In the genomic region with DNA sequence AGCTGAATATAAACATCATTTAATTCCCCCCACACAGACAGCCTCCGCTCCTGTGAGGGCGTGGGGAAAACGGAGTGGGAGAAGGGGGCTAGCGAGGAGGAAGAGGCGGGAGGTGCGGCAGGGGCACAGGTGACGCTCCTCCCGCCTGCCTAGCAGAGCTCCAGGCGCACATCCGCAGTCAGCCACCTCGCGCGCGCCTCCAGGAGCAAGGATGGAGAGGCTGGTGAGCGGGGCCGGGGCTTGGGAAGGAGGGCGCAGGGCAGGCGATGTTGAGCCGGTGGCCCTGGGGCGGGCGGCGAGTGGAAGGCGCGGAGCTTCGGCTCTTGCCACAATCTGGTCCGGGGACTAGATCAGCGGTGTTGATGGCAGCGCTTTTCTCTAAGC, we compare ENCODE assay signal across 8 cellular contexts. TPM values are rescaled to one million over a fixed set of nuclear protein-coding genes. Genes with fewer than 3 reads are reported as not detected.
A peak's percentile ranks its signal among the peaks of the same experiment; 100 is the strongest.
DNase-seq lines count a peak whose midpoint lies in the region; ATAC-seq and TF ChIP-seq lines count a peak whose summit lies in the region.

A gene with protein sequence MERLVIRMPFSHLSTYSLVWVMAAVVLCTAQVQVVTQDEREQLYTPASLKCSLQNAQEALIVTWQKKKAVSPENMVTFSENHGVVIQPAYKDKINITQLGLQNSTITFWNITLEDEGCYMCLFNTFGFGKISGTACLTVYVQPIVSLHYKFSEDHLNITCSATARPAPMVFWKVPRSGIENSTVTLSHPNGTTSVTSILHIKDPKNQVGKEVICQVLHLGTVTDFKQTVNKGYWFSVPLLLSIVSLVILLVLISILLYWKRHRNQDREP (plus strand): TSS at position 155 of the 384 bp plus-strand sequence. CDS start 57 bp downstream, at position 212.

- peak within 1 kb of the TSS; percentile 35; the same call in 1 of the 2 replicates for H3K9ac ChIP-seq in SK-N-SH

- no peak for TF ChIP-seq RAD21 in SK-N-SH (IDR thresholded peaks at IDR 0.05; ENCODE audit: low read length)

- H3K9me2 ChIP-seq in SK-N-SH, result no peaks in the 10 kb centered on the region

- H3K36me3 ChIP-seq in SK-N-SH (replicated peaks in 1 of 2; ENCODE audit: control insufficient read depth in 1 of 2, insufficient read depth in 2 of 2, low read length in 1 of 2), result no peaks in the 10 kb centered on the region
- H3K36me3 ChIP-seq in psoas muscle (ENCODE audit: insufficient read depth in 1 of 2, low read depth in 1 of 2), result no peaks in the 10 kb centered on the region
- H3K36me3 ChIP-seq in aorta (ENCODE audit: control insufficient read depth in 1 of 2, insufficient read depth in 2 of 2, low read length in 1 of 2), result no peaks in the 10 kb centered on the region

- H3K27me3 ChIP-seq in SK-N-SH (ENCODE audit: insufficient read depth), result no peaks in the 10 kb centered on the region; the same call in 1 of the 2 replicates
- peaks cover 0 to 3% (median 0%) of the 10 kb centered on the region in 3 donors for H3K27me3 ChIP-seq in psoas muscle (ENCODE audit: insufficient read depth in 3 of 3, low read length in 2 of 3)
- no peaks in the 10 kb centered on the region for H3K27me3 ChIP-seq in aorta (ENCODE audit: control insufficient read depth in 1 of 2, insufficient read depth in 2 of 2, low read length in 1 of 2)

- intact Hi-C loops in left ventricle myocardium superior (cut with micrococcal nuclease), result no loop called here
- intact Hi-C loops in psoas muscle (cut with DNase I), result no loop called here
- intact Hi-C loops in aorta (cut with DNase I), result loop anchor here (5.0 kb wide), 3 partner anchors 59 to 184 kb away; no protein-coding TSS in a partner anchor

- CTCF ChIA-PET in SK-N-SH (lab: Yijun Ruan, JAX), result interaction anchor here (0.6 to 3.5 kb wide), 17 partner anchors 10 to 229 kb away, joined by 3 to 32 read pairs (median 4); a partner anchor contains a TSS

- H4K20me1 ChIP-seq in SK-N-SH (ENCODE audit: insufficient read depth), result no peaks in the 10 kb centered on the region

- ATAC-seq in HG03103 (IDR thresholded peaks at IDR 0.05; ENCODE audit: low read depth, unreplicated experiment) (peak; percentile 68), left ventricle myocardium superior (peak; percentile 83), psoas muscle (peak in 2 of 4 donors; percentile 38 to 41), aorta (ENCODE audit: low FRiP score) (peak; percentile 86), GM18519 (IDR thresholded peaks at IDR 0.05; ENCODE audit: low FRiP score, unreplicated experiment) (no peak)

- peak within 1 kb of the TSS; percentile 87 for H2AFZ ChIP-seq in SK-N-SH (ENCODE audit: low read depth)

- POLR2A ChIA-PET in SK-N-SH (lab: Yijun Ruan, JAX), result interaction anchor here (0.6 to 2.5 kb wide), 15 partner anchors 10 to 658 kb away, joined by 3 to 20 read pairs (median 5); a partner anchor contains a TSS

- H3K4me1 ChIP-seq in SK-N-SH (ENCODE audit: control insufficient read depth in 1 of 2, insufficient read depth in 2 of 2, low read depth in 1 of 2, low read length in 1 of 2) (peaks cover 0 to 2% of the 10 kb centered on the region in 2 experiments; a peak in 2 of 4 replicates), psoas muscle (no peaks in the 10 kb centered on the region), aorta (ENCODE audit: control insufficient read depth in 1 of 2, insufficient read depth in 2 of 2, low read length in 2 of 2) (peaks cover 0 to 1% of the 10 kb centered on the region in 2 donors)

- TF ChIP-seq EP300 in SK-N-SH (IDR thresholded peaks at IDR 0.05; ENCODE audit: borderline replicate concordance in 1 of 2, low read depth in 1 of 2, low read length in 1 of 2), result no peak

- in situ Hi-C loops in GM13976 (cut with MboI; ENCODE audit: low sequenced_read_pairs, unreplicated experiment), result loop anchor here (25.0 kb wide), 1 partner anchor 179 kb away; no protein-coding TSS in a partner anchor

- peak within 1 kb of the TSS; percentile 57 to 74 for H3K4me3 ChIP-seq in SK-N-SH (ENCODE audit: low read depth in 2 of 2, low read length in 1 of 2)
- peak within 1 kb of the TSS; percentile 64 for H3K4me3 ChIP-seq in psoas muscle
- peak within 1 kb of the TSS; percentile 90 to 94 for H3K4me3 ChIP-seq in aorta (ENCODE audit: low read length in 2 of 2)

- no peak for TF ChIP-seq CTCF in GM13976 (IDR thresholded peaks at IDR 0.05; ENCODE audit: borderline replicate concordance, control extremely low read depth, extremely low read depth, insufficient read depth, missing control alignments)
- TF ChIP-seq CTCF in SK-N-SH (IDR thresholded peaks at IDR 0.05), result 0 out of 2 replicates have a peak, but pooled peaks have one; percentile 8
- no peak for TF ChIP-seq CTCF in psoas muscle (IDR thresholded peaks at IDR 0.05)

- DNase-seq in GM13976 (ENCODE audit: low spot score) (peak; percentile 56), SK-N-SH (peak; percentile 79), left ventricle myocardium superior (peak; percentile 58), psoas muscle (peak; percentile 37 to 60), aorta (peak; percentile 74 to 89)

- peak within 1 kb of the TSS; percentile 27 to 92; a peak in 3 of 4 replicates for H3K27ac ChIP-seq in SK-N-SH (ENCODE audit: low read depth in 2 of 2, low read length in 1 of 2)
- no peak within 1 kb of the TSS for H3K27ac ChIP-seq in adipose tissue (ENCODE audit: low read depth, low read length)
- peak within 1 kb of the TSS; percentile 39 for H3K27ac ChIP-seq in psoas muscle
- H3K27ac ChIP-seq in aorta (ENCODE audit: low read depth in 1 of 2, low read length in 2 of 2), result peak within 1 kb of the TSS; percentile 18 to 95

- WGBS in SK-N-SH (ENCODE audit: low lambda C conversion rate), result 2% methylated on average over 11 of the region's 28 CpGs
- 1 to 2% (median 2%) methylated on average over 28 of the region's 28 CpGs for WGBS in adipose tissue, 3 donors
- 0 to 5% (median 0%) methylated on average over 23 to 28 of the region's 28 CpGs for WGBS in psoas muscle, 3 donors
- WGBS in aorta, 2 donors, result 0 to 1% methylated on average over 27 to 28 of the region's 28 CpGs

- no peaks in the 10 kb centered on the region for H3K9me3 ChIP-seq in SK-N-SH
- no peaks in the 10 kb centered on the region for H3K9me3 ChIP-seq in psoas muscle
- H3K9me3 ChIP-seq in aorta (ENCODE audit: control insufficient read depth, low read length), result no peaks in the 10 kb centered on the region

- no peaks in the 10 kb centered on the region for H3F3A ChIP-seq in SK-N-SH (replicated peaks; ENCODE audit: insufficient read depth)

- H3K4me2 ChIP-seq in SK-N-SH, result peak within 1 kb of the TSS; percentile 91

- no peaks in the 10 kb centered on the region for H3K79me2 ChIP-seq in SK-N-SH (ENCODE audit: insufficient read depth)

TF ChIP-seq in SK-N-SH, 30 proteins besides CTCF, POLR2A, EP300 and RAD21 (continues in another document):
- TF ChIP-seq, protein P1, sequence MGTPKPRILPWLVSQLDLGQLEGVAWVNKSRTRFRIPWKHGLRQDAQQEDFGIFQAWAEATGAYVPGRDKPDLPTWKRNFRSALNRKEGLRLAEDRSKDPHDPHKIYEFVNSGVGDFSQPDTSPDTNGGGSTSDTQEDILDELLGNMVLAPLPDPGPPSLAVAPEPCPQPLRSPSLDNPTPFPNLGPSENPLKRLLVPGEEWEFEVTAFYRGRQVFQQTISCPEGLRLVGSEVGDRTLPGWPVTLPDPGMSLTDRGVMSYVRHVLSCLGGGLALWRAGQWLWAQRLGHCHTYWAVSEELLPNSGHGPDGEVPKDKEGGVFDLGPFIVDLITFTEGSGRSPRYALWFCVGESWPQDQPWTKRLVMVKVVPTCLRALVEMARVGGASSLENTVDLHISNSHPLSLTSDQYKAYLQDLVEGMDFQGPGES (IDR thresholded peaks at IDR 0.05; ENCODE audit: low read depth, low read length), result no peak
- TF ChIP-seq FOSL2 (IDR thresholded peaks at IDR 0.05; ENCODE audit: borderline replicate concordance, low read depth) (no peak), ELF1 (IDR thresholded peaks at IDR 0.05) (no peak), FOXM1 (IDR thresholded peaks at IDR 0.05; ENCODE audit: low read depth) (no peak), TAF1 (IDR thresholded peaks at IDR 0.05; ENCODE audit: borderline replicate concordance, low read depth, low read length) (0 out of 2 replicates have a peak, but pooled peaks have one; percentile 35), FOXJ3 (CRISPR knock-in tag; IDR thresholded peaks at IDR 0.05) (no peak), MXI1 (IDR thresholded peaks at IDR 0.05; ENCODE audit: low read depth, low read length) (peak; percentile 40; the same call in 1 of the 2 replicates), JUND (IDR thresholded peaks at IDR 0.05) (no peak), CHD2 (IDR thresholded peaks at IDR 0.05; ENCODE audit: low read length, partially characterized antibody) (no peak)
- TF ChIP-seq, protein P2, sequence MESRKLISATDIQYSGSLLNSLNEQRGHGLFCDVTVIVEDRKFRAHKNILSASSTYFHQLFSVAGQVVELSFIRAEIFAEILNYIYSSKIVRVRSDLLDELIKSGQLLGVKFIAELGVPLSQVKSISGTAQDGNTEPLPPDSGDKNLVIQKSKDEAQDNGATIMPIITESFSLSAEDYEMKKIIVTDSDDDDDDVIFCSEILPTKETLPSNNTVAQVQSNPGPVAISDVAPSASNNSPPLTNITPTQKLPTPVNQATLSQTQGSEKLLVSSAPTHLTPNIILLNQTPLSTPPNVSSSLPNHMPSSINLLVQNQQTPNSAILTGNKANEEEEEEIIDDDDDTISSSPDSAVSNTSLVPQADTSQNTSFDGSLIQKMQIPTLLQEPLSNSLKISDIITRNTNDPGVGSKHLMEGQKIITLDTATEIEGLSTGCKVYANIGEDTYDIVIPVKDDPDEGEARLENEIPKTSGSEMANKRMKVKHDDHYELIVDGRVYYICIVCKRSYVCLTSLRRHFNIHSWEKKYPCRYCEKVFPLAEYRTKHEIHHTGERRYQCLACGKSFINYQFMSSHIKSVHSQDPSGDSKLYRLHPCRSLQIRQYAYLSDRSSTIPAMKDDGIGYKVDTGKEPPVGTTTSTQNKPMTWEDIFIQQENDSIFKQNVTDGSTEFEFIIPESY (IDR thresholded peaks at IDR 0.05; ENCODE audit: borderline replicate concordance, low read depth), result no peak

RNA-seq across cellular contexts. Expression of the gene that starts here (rescaled TPM):
- polyA plus RNA-seq in SK-N-SH (2012; rRNA removed), result 1.0 and 1.1 TPM in 2 replicates
- polyA plus RNA-seq in SK-N-SH (2012; cell fraction: cytosol; rRNA removed), result 1.5 TPM in 2 replicates
- 0.56 and 1.3 TPM in 2 replicates for polyA plus RNA-seq in SK-N-SH (2012; cell fraction: nucleus; rRNA removed)
- polyA plus RNA-seq in adipose tissue, result 10 to 100 TPM in 2 of 3 donors, 1 to 10 TPM in 1; 2.6 to 25.7 (median 13.0) TPM
- 1.3 TPM for total RNA-seq in left ventricle myocardium superior
- 1 to 10 TPM in 2 of 4 donors, under 1 TPM in 2; 0.59 to 1.5 (median 0.90) TPM for total RNA-seq in psoas muscle
- under 1 TPM; 0.67 to 0.75 (median 0.68) TPM for polyA plus RNA-seq in psoas muscle
- total RNA-seq in aorta, result 10 to 100 TPM; 28.2 to 45.3 TPM
- polyA plus RNA-seq in aorta, result 10 to 100 TPM; 15.8 to 31.7 TPM

Comparison
In these comparisons a context has a peak if more than half of its experiments do, and no peak if none do; other contexts are left out.
1. RNA of the gene that starts here (total RNA-seq): 28.2 to 45.3 TPM in aorta; 1.3 TPM in left ventricle myocardium superior (single experiment) and 0.59 to 1.5 TPM in psoas muscle; every median in the first group is over 10 times any median in the second.
2. intact Hi-C loops: an anchor here in aorta (5.0 kb wide); none called in left ventricle myocardium superior and psoas muscle.
3. Peak in every context shown above with its lines, with median percentiles within 50 percentile points of each other: DNase-seq and H3K4me3 ChIP-seq.